Comparison of ENCODE assay signal across 10 cellular contexts in the genomic region with DNA sequence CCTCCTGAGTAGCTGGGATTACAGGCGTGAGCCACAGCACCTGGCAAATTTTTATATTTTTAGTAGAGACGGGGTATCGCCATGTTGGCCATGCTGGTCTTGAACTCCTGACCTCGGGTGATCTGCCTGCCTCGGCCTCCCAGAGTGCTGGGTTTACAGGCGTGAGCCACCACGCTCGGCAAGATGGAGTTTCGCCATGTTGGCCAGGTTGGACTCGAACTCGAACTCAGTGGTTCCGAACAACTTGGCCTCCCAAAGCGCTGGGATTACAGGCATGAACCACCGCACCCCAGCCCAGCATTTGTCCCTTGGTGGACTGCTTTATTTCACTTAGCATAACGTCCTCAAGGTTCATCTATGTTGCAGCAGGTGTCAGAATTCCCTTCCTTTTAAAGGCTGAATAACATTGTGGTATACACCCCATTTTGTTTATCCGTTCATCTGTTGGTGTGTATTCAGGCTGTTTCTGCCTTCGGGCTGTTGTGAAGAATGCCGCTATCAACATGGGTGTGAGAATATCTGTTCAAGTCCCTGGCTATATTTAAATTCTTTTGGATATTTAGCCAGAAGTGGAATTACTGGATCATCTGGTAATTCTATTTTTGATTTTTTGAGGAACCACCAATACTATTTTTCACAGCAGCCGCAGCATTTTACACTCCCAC. TPM values are rescaled to one million over a fixed set of nuclear protein-coding genes. Genes with fewer than 3 reads are reported as not detected.
DNase-seq lines count a peak whose midpoint lies in the region; ATAC-seq and TF ChIP-seq lines count a peak whose summit lies in the region.
"Had no signal": no experiment of that assay in that cellular context is flagged by ENCODE, and none has a peak within 500 bp of the region (broad histone marks: within the 10 kb centered on the region; RNA-seq: fewer than 3 reads in every experiment).

No MANE protein-coding gene starts in this region.

- H2BK5ac ChIP-seq in mesenchymal stem cell (ENCODE audit: low read depth, low read length, poor library complexity, severe bottlenecking) = no peak overlapping the region

- no peak overlapping the region for H2AK5ac ChIP-seq in mesenchymal stem cell (ENCODE audit: low read length, severe bottlenecking)

- peaks cover 7% of the 10 kb centered on the region for H3K4me1 ChIP-seq in mesenchymal stem cell (ENCODE audit: control insufficient read depth, insufficient read depth, low read depth, low read length)
- H3K4me1 ChIP-seq in Peyer's patch = no peaks in the 10 kb centered on the region

- peak overlapping the region in 1 of 2 experiments; percentile 4 for H3K4ac ChIP-seq in mesenchymal stem cell (ENCODE audit: low read depth in 1 of 2, low read length in 2 of 2)

- peaks cover 18% of the 10 kb centered on the region for H3K79me1 ChIP-seq in mesenchymal stem cell (replicated peaks; ENCODE audit: low read length, poor library complexity, severe bottlenecking)

- no peak overlapping the region for H2AFZ ChIP-seq in mesenchymal stem cell (ENCODE audit: low read depth, low read length)

- TF ChIP-seq POLR2A in Peyer's patch (IDR thresholded peaks at IDR 0.05) = no peak

- H3K9me3 Mint-ChIP-seq in stimulated activated naive CD8-positive, alpha-beta T cell treated with anti-CD3 and anti-CD28 coated beads, Interleukin-15, Interleukin-2, amounts not matched to agents 100 ng/mL and 50 ng/mL, for 24 hours = no peaks in the 10 kb centered on the region
- peaks cover 2% of the 10 kb centered on the region for H3K9me3 Mint-ChIP-seq in activated T-helper 2 cell treated with anti-CD3 and anti-CD28 coated beads, Interferon-gamma antibody, Interleukin-2, Interleukin-4, amounts not matched to agents 10 μg/mL and 5 μg/mL and 100 μg/mL, durations not matched to agents 14 hours and 24 hours and 36 hours

- H3K4me1 Mint-ChIP-seq in stimulated activated naive CD8-positive, alpha-beta T cell treated with anti-CD3 and anti-CD28 coated beads, Interleukin-15, Interleukin-2, amounts not matched to agents 100 ng/mL and 50 ng/mL, for 24 hours (ENCODE audit: low read depth) = peaks cover 19% of the 10 kb centered on the region
- H3K4me1 Mint-ChIP-seq in activated T-helper 2 cell treated with anti-CD3 and anti-CD28 coated beads, Interferon-gamma antibody, Interleukin-2, Interleukin-4, amounts not matched to agents 10 μg/mL and 5 μg/mL and 100 μg/mL, durations not matched to agents 14 hours and 24 hours and 36 hours (ENCODE audit: low read depth) = peaks cover 28% of the 10 kb centered on the region

- no peak for DNase-seq in stimulated activated naive CD8-positive, alpha-beta T cell treated with anti-CD3 and anti-CD28 coated beads, Interleukin-15, Interleukin-2, amounts not matched to agents 100 U/mL and 50 U/mL, for 24 hours
- no peak for DNase-seq in activated T-helper 2 cell treated with anti-CD3 and anti-CD28 coated beads, Interferon-gamma antibody, Interleukin-2, Interleukin-4, amounts not matched to agents 10 μg/mL and 5 μg/mL and 100 μg/mL, durations not matched to agents 14 hours and 24 hours and 36 hours (ENCODE audit: low spot score)
- DNase-seq in mesenchymal stem cell = peak; percentile 15
- DNase-seq in NCI-H2171 (lab: John Stamatoyannopoulos, UW) = no peak
- DNase-seq in Peyer's patch = no peak
- DNase-seq in hypothalamus (lab: John Stamatoyannopoulos, UW) = no peak
- DNase-seq: NCI-H82 had no signal

- no peak overlapping the region for H4K91ac ChIP-seq in mesenchymal stem cell (ENCODE audit: low read length)

- H3K36me3 ChIP-seq in mesenchymal stem cell (ENCODE audit: control insufficient read depth in 1 of 2, insufficient read depth in 2 of 2, low read depth in 1 of 2, low read length in 2 of 2) = peaks cover 14 to 26% of the 10 kb centered on the region in 2 experiments
- H3K36me3 ChIP-seq in Peyer's patch = peaks cover 0 to 14% (median 0%) of the 10 kb centered on the region in 3 donors

- no peak overlapping the region for H3K23ac ChIP-seq in mesenchymal stem cell (ENCODE audit: low read length in 2 of 2)

- H3K9ac ChIP-seq in mesenchymal stem cell (ENCODE audit: low read length) = peak overlapping the region; percentile 85

- H2BK120ac ChIP-seq in mesenchymal stem cell (ENCODE audit: low read depth, low read length) = no peak overlapping the region

- H3K27me3 ChIP-seq in mesenchymal stem cell (ENCODE audit: control insufficient read depth in 1 of 2, insufficient read depth in 1 of 2, low read length in 2 of 2) (no peaks in the 10 kb centered on the region), Peyer's patch (no peaks in the 10 kb centered on the region)
- H3K27me3 ChIP-seq: right atrium auricular region had no signal

- H2BK15ac ChIP-seq in mesenchymal stem cell (ENCODE audit: low read depth, poor library complexity, severe bottlenecking) = no peak overlapping the region

- H3K14ac ChIP-seq in mesenchymal stem cell (ENCODE audit: low read length in 2 of 2) = no peak overlapping the region

- intact Hi-C loops in activated T-helper 2 cell treated with anti-CD3 and anti-CD28 coated beads, Interferon-gamma antibody, Interleukin-2, Interleukin-4, amounts not matched to agents 10 μg/mL and 5 μg/mL and 100 μg/mL, durations not matched to agents 14 hours and 24 hours and 36 hours (cut with micrococcal nuclease) = loop anchor here (1.0 to 5.0 kb wide), 2 partner anchors 20 to 437 kb away; a partner anchor contains a TSS

- H3K4me3 ChIP-seq in mesenchymal stem cell (ENCODE audit: insufficient read depth in 1 of 2, low read depth in 1 of 2, low read length in 2 of 2) (no peak overlapping the region), Peyer's patch (peak overlapping the region in 2 of 4 donors; percentile 72 to 74)

- H4K8ac ChIP-seq in mesenchymal stem cell (ENCODE audit: low read length) = no peak overlapping the region

- H3K36me3 Mint-ChIP-seq in stimulated activated naive CD8-positive, alpha-beta T cell treated with anti-CD3 and anti-CD28 coated beads, Interleukin-15, Interleukin-2, amounts not matched to agents 100 ng/mL and 50 ng/mL, for 24 hours (ENCODE audit: low read depth) = peaks cover 26% of the 10 kb centered on the region
- H3K36me3 Mint-ChIP-seq in activated T-helper 2 cell treated with anti-CD3 and anti-CD28 coated beads, Interferon-gamma antibody, Interleukin-2, Interleukin-4, amounts not matched to agents 10 μg/mL and 5 μg/mL and 100 μg/mL, durations not matched to agents 14 hours and 24 hours and 36 hours (ENCODE audit: low read depth) = peaks cover 39% of the 10 kb centered on the region

- H3K9me3 ChIP-seq in mesenchymal stem cell (ENCODE audit: control insufficient read depth, low read length) (no peaks in the 10 kb centered on the region), Peyer's patch (no peaks in the 10 kb centered on the region)
- H3K9me3 ChIP-seq: right atrium auricular region had no signal

- no peak for ATAC-seq in stimulated activated naive CD8-positive, alpha-beta T cell treated with anti-CD3 and anti-CD28 coated beads, Interleukin-15, Interleukin-2, amounts not matched to agents 100 U/mL and 50 U/mL, for 24 hours
- ATAC-seq in GM21528 (IDR thresholded peaks at IDR 0.05; ENCODE audit: low FRiP score, unreplicated experiment) = no peak

- no peak overlapping the region for H3K27ac Mint-ChIP-seq in stimulated activated naive CD8-positive, alpha-beta T cell treated with anti-CD3 and anti-CD28 coated beads, Interleukin-15, Interleukin-2, amounts not matched to agents 100 ng/mL and 50 ng/mL, for 24 hours
- peak overlapping the region; percentile 81 for H3K27ac Mint-ChIP-seq in activated T-helper 2 cell treated with anti-CD3 and anti-CD28 coated beads, Interferon-gamma antibody, Interleukin-2, Interleukin-4, amounts not matched to agents 10 μg/mL and 5 μg/mL and 100 μg/mL, durations not matched to agents 14 hours and 24 hours and 36 hours

- no peak overlapping the region for H3K18ac ChIP-seq in mesenchymal stem cell (ENCODE audit: low read depth in 1 of 2, low read length in 2 of 2)

- 96% methylated on average over 18 of the region's 19 CpGs for WGBS in mesenchymal stem cell

- no peak overlapping the region for H3K4me2 ChIP-seq in mesenchymal stem cell (ENCODE audit: low read length, poor library complexity, severe bottlenecking)

- H3K27me3 Mint-ChIP-seq in stimulated activated naive CD8-positive, alpha-beta T cell treated with anti-CD3 and anti-CD28 coated beads, Interleukin-15, Interleukin-2, amounts not matched to agents 100 ng/mL and 50 ng/mL, for 24 hours = peaks cover 13% of the 10 kb centered on the region
- no peaks in the 10 kb centered on the region for H3K27me3 Mint-ChIP-seq in activated T-helper 2 cell treated with anti-CD3 and anti-CD28 coated beads, Interferon-gamma antibody, Interleukin-2, Interleukin-4, amounts not matched to agents 10 μg/mL and 5 μg/mL and 100 μg/mL, durations not matched to agents 14 hours and 24 hours and 36 hours (ENCODE audit: low read depth)

- H3K4me3 Mint-ChIP-seq in stimulated activated naive CD8-positive, alpha-beta T cell treated with anti-CD3 and anti-CD28 coated beads, Interleukin-15, Interleukin-2, amounts not matched to agents 100 ng/mL and 50 ng/mL, for 24 hours = peak overlapping the region; percentile 91
- H3K4me3 Mint-ChIP-seq in activated T-helper 2 cell treated with anti-CD3 and anti-CD28 coated beads, Interferon-gamma antibody, Interleukin-2, Interleukin-4, amounts not matched to agents 10 μg/mL and 5 μg/mL and 100 μg/mL, durations not matched to agents 14 hours and 24 hours and 36 hours (ENCODE audit: low read depth) = peak overlapping the region; percentile 77

- no peak overlapping the region for H2BK12ac ChIP-seq in mesenchymal stem cell (ENCODE audit: low read length in 2 of 2)

- no peak overlapping the region for H3K27ac ChIP-seq in mesenchymal stem cell (ENCODE audit: low read length, poor library complexity, severe bottlenecking)
- no peak overlapping the region for H3K27ac ChIP-seq in Peyer's patch

- no peak for TF ChIP-seq CTCF in Peyer's patch (IDR thresholded peaks at IDR 0.05)

RNA-seq across cellular contexts. Expression of a gene that starts 1.2 kb away (rescaled TPM):
- total RNA-seq in activated T-helper 2 cell treated with anti-CD3 and anti-CD28 coated beads, Interferon-gamma antibody, Interleukin-2, Interleukin-4, amounts not matched to agents 10 μg/mL and 5 μg/mL and 100 μg/mL, durations not matched to agents 14 hours and 24 hours and 36 hours = 24.3 and 27.3 TPM in 2 replicates
- polyA plus RNA-seq in mesenchymal stem cell (2013, experiment 1 of 2) = 3.5 TPM
- polyA plus RNA-seq in mesenchymal stem cell (2013, experiment 2 of 2) = 3.1 TPM
- 1 to 10 TPM in 2 of 4 donors, not detected in 2; 1.6 to 2.1 TPM for total RNA-seq in Peyer's patch

RNA-seq across cellular contexts. Expression of a gene that starts 20.6 kb away (rescaled TPM):
- 11.1 and 11.8 TPM in 2 replicates for total RNA-seq in activated T-helper 2 cell treated with anti-CD3 and anti-CD28 coated beads, Interferon-gamma antibody, Interleukin-2, Interleukin-4, amounts not matched to agents 10 μg/mL and 5 μg/mL and 100 μg/mL, durations not matched to agents 14 hours and 24 hours and 36 hours
- polyA plus RNA-seq in mesenchymal stem cell (2013, experiment 1 of 2) = 62.3 TPM
- polyA plus RNA-seq in mesenchymal stem cell (2013, experiment 2 of 2) = 60.2 TPM
- 10 to 100 TPM; 13.2 to 49.1 (median 38.1) TPM for total RNA-seq in Peyer's patch
